ENCODE assay signal across 10 cellular contexts in genomic region chr10:690227-691161, GRCh38. TPM values are rescaled to one million over a fixed set of nuclear protein-coding genes. Genes with fewer than 3 reads are reported as not detected.
A peak's percentile ranks its signal among the peaks of the same experiment; 100 is the strongest.
DNase-seq lines count a peak whose midpoint lies in the region; ATAC-seq and TF ChIP-seq lines count a peak whose summit lies in the region.
"Had no signal": no experiment of that assay in that cellular context is flagged by ENCODE, and none has a peak within 500 bp of the region (broad histone marks: within the 10 kb centered on the region; RNA-seq: fewer than 3 reads in every experiment).

No MANE protein-coding gene starts in this region.

- H3K4me1 ChIP-seq in PC-3 (ENCODE audit: insufficient read depth, low read length) (peaks cover 8% of the 10 kb centered on the region; the same call in 1 of the 2 replicates), esophagus muscularis mucosa (peaks cover 14 to 51% (median 44%) of the 10 kb centered on the region in 4 donors), neuron (ENCODE audit: insufficient read depth, low read length) (peaks cover 20% of the 10 kb centered on the region)

- H3K79me2 ChIP-seq in PC-3 (ENCODE audit: low read length), result peaks cover 26% of the 10 kb centered on the region

- BruUV-seq in PC-3 (replicated peaks; lab: Mats Ljungman, UMichigan), result no TSS peak

- POLR2A ChIA-PET in AG04449 (lab: Yijun Ruan, JAX) (no interaction called here), PC-3 (lab: Charles Lee; ENCODE audit: unreplicated experiment) (no interaction called here)

- H3K9me3 ChIP-seq in PC-3 (ENCODE audit: low read length) (no peaks in the 10 kb centered on the region), esophagus muscularis mucosa (no peaks in the 10 kb centered on the region), neuron (ENCODE audit: low read length) (no peaks in the 10 kb centered on the region)
- H3K9me3 ChIP-seq: mucosa of descending colon had no signal

- no peak for ATAC-seq in PC-3

- H3K4me3 ChIP-seq in AG04449 (ENCODE audit: low read depth, low read length) (peak overlapping the region; percentile 61), PC-3 (ENCODE audit: low read length) (peak overlapping the region; percentile 38; the same call in 1 of the 2 replicates), esophagus muscularis mucosa (peak overlapping the region; percentile 58 to 92 (median 60)), neuron (ENCODE audit: low read length) (peak overlapping the region; percentile 56)
- H3K4me3 ChIP-seq: mucosa of descending colon had no signal

- H3K27me3 ChIP-seq in PC-3 (ENCODE audit: low read length) (no peaks in the 10 kb centered on the region), esophagus muscularis mucosa (no peaks in the 10 kb centered on the region), neuron (ENCODE audit: insufficient read depth, low read length) (no peaks in the 10 kb centered on the region)

- no peak for TF ChIP-seq EP300 in esophagus muscularis mucosa (IDR thresholded peaks at IDR 0.05)

- H4K20me1 ChIP-seq in PC-3 (ENCODE audit: low read length), result no peaks in the 10 kb centered on the region

- 68% methylated on average over 28 of the region's 38 CpGs for WGBS in esophagus muscularis mucosa

- H3K27ac ChIP-seq in PC-3 (ENCODE audit: low read length), result no peak overlapping the region
- peak overlapping the region; percentile 85 to 96 (median 92) for H3K27ac ChIP-seq in esophagus muscularis mucosa (replicated peaks in 1 of 4)

- H3K9me2 ChIP-seq in PC-3 (replicated peaks; ENCODE audit: low read length), result no peaks in the 10 kb centered on the region

- H3F3A ChIP-seq in PC-3 (ENCODE audit: low read length, unreplicated experiment), result no peaks in the 10 kb centered on the region

- CTCF ChIA-PET in AG04449 (lab: Yijun Ruan, JAX), result interaction anchor here (1.0 to 1.4 kb wide), 2 partner anchors 120 to 179 kb away, joined by 3 read pairs; no protein-coding TSS in a partner anchor
- CTCF ChIA-PET in PC-3 (lab: Charles Lee), result no interaction called here

- no peak for DNase-seq in AG04449 (ENCODE audit: low read depth, low spot score)
- no peak for DNase-seq in PC-3
- DNase-seq in esophagus muscularis mucosa (ENCODE audit: extremely low spot score), result no peak
- DNase-seq in inferior parietal cortex (ENCODE audit: extremely low spot score), result no peak
- DNase-seq in erythroblast (lab: John Stamatoyannopoulos, UW), result no peak
- DNase-seq in NCI-H2196 treated with DMSO at 0.1 percent for 48 hours (lab: John Stamatoyannopoulos, UW; ENCODE audit: unreplicated experiment), result no peak
- no peak for DNase-seq in NCI-H1436 treated with DMSO at 0.1 percent for 48 hours (lab: John Stamatoyannopoulos, UW)
- DNase-seq: activated B cell treated with CpG ODN at 0.5 μM for 24 hours had no signal

- H2AFZ ChIP-seq in PC-3 (ENCODE audit: low read length) (no peak overlapping the region), neuron (ENCODE audit: low read depth, low read length) (no peak overlapping the region)

- peak overlapping the region; percentile 60 for H3K4me2 ChIP-seq in PC-3 (ENCODE audit: low read length)

- TF ChIP-seq CTCF in AG04449 (IDR thresholded peaks at IDR 0.05; ENCODE audit: insufficient read depth, low read length, missing control alignments) (no peak), PC-3 (conservative IDR thresholded peaks at IDR 0.05; ENCODE audit: low read depth, low read length) (no peak), esophagus muscularis mucosa (IDR thresholded peaks at IDR 0.05) (no peak)

- no peak for TF ChIP-seq POLR2A in esophagus muscularis mucosa (IDR thresholded peaks at IDR 0.05; ENCODE audit: low read depth)
- TF ChIP-seq POLR2A in erythroblast (IDR thresholded peaks at IDR 0.05; ENCODE audit: low read length), result no peak

- no peak overlapping the region for H3K9ac ChIP-seq in PC-3 (ENCODE audit: low read length)

- H3K36me3 ChIP-seq in PC-3 (ENCODE audit: low read depth, low read length) (no peaks in the 10 kb centered on the region), esophagus muscularis mucosa (no peaks in the 10 kb centered on the region), neuron (ENCODE audit: insufficient read depth, low read length) (no peaks in the 10 kb centered on the region)

- intact Hi-C loops in PC-3 (cut with micrococcal nuclease), result no loop called here
- intact Hi-C loops in esophagus muscularis mucosa (cut with DNase I), result loop anchor here (5.0 kb wide), 1 partner anchor 97 kb away; no protein-coding TSS in a partner anchor

RNA-seq across cellular contexts. Expression of gene DIP2C, which starts 1.0 kb away (rescaled TPM):
- 3.1 and 3.7 TPM in 2 replicates for total RNA-seq in PC-3 (2014; rRNA removed)
- 10 to 100 TPM; 38.6 to 66.4 (median 55.7) TPM for total RNA-seq in esophagus muscularis mucosa
